ENCODE assay signal across 1 cellular context in genomic region chr11:76700177-76701100, GRCh38.
TF ChIP-seq lines count a peak whose summit lies in the region.

No MANE protein-coding gene starts in this region.

TF ChIP-seq in K562, 482 proteins besides CTCF, POLR2A, EP300 and RAD21 (continued from another document and continues in another):
- TF ChIP-seq, protein P1, sequence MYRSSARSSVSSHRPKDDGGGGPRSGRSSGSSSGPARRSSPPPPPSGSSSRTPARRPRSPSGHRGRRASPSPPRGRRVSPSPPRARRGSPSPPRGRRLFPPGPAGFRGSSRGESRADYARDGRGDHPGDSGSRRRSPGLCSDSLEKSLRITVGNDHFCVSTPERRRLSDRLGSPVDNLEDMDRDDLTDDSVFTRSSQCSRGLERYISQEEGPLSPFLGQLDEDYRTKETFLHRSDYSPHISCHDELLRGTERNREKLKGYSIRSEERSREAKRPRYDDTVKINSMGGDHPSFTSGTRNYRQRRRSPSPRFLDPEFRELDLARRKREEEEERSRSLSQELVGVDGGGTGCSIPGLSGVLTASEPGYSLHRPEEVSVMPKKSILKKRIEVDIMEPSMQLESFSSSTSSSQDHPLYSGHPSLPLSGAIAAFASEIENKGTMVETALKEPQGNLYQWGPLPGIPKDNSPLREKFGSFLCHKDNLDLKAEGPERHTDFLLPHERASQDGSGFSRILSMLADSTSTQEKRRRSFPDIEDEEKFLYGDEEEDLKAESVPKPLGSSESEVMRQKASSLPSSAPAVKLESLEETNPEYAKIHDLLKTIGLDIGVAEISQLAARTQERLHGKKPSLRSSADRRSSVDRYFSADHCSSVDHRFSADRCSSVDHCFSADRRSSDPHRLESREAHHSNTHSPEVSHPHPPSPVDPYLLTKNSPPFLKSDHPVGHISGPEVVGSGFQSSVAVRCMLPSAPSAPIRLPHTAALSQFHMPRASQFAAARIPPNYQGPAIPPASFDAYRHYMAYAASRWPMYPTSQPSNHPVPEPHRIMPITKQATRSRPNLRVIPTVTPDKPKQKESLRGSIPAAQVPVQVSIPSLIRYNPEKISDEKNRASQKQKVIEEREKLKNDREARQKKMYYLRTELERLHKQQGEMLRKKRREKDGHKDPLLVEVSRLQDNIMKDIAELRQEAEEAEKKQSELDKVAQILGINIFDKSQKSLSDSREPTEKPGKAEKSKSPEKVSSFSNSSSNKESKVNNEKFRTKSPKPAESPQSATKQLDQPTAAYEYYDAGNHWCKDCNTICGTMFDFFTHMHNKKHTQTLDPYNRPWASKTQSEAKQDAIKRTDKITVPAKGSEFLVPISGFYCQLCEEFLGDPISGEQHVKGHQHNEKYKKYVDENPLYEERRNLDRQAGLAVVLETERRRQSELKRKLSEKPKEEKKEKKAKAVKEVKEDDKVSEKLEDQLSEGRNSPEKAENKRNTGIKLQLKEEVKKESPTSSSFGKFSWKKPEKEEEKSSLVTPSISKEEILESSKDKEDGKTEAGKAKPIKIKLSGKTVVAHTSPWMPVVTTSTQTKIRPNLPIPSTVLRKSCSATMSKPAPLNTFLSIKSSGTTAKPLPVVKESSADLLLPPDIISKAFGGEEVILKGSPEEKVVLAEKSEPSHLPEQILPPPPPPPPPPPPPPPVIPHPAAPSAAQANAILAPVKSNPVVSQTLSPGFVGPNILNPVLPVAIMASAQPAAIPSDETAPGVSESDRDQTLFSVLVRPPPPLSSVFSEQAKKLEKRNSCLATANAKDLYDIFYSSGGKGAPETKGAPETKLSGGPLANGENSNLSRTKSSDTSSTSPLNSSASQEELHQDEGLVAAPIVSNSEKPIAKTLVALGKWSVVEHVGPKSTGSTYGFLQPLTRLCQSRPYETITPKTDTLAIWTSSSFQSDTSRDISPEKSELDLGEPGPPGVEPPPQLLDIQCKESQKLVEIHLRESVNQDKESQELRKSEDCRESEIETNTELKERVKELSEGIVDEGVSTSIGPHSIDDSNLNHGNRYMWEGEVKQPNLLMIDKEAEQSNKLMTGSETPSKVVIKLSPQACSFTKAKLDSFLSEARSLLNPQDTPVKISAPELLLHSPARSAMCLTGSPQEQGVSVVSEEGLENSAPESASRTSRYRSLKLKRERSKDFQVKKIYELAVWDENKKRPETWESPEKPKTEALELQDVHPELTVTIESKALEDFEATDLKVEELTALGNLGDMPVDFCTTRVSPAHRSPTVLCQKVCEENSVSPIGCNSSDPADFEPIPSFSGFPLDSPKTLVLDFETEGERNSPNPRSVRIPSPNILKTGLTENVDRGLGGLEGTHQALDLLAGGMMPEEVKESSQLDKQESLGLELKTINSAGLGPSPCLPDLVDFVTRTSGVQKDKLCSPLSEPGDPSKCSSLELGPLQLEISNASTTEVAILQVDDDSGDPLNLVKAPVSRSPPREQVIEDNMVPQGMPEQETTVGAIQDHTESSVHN (IDR thresholded peaks at IDR 0.05; ENCODE audit: borderline replicate concordance in 1 of 2, low read depth in 1 of 2), result peak in 1 of 2 experiments; percentile 73; a peak in 1 of 4 replicates
- TF ChIP-seq NFRKB (IDR thresholded peaks at IDR 0.05; ENCODE audit: low read depth) (no peak; the same call in 1 of the 2 replicates), PCBP2 (IDR thresholded peaks at IDR 0.05; ENCODE audit: low read depth, low read length, poor library complexity, severe bottlenecking) (no peak), RFX1 (IDR thresholded peaks at IDR 0.05) (no peak), GATAD2A (IDR thresholded peaks at IDR 0.05) (peak; percentile 68), ZNF384 (IDR thresholded peaks at IDR 0.05; ENCODE audit: low read depth, low read length) (no peak), HOXB6 (CRISPR knock-in tag; IDR thresholded peaks at IDR 0.05; ENCODE audit: borderline replicate concordance) (no peak), TARDBP (IDR thresholded peaks at IDR 0.05) (0 out of 2 replicates have a peak, but pooled peaks have one; percentile 30), ZNF24 (IDR thresholded peaks at IDR 0.05) (peak; percentile 48; the same call in 1 of the 2 replicates), SNIP1 (IDR thresholded peaks at IDR 0.05; ENCODE audit: low read depth) (0 out of 2 replicates have a peak, but pooled peaks have one; percentile 38), CBFA2T3 (IDR thresholded peaks at IDR 0.05) (peak; percentile 100), HMGN3 (IDR thresholded peaks at IDR 0.05; ENCODE audit: borderline replicate concordance, extremely low read depth, insufficient read length, low read depth, low read length) (peak; percentile 92), MYNN (IDR thresholded peaks at IDR 0.05) (peak; percentile 83), MYNN (CRISPR knock-in tag; IDR thresholded peaks at IDR 0.05) (no peak), HDGF (IDR thresholded peaks at IDR 0.05) (peak; percentile 91), FOSL1 (tag; conservative IDR thresholded peaks at IDR 0.05) (peak; percentile 100), HINFP (tag; conservative IDR thresholded peaks at IDR 0.05; ENCODE audit: low read depth) (0 out of 2 replicates have a peak, but pooled peaks have one; percentile 16), CREB3 (tag; conservative IDR thresholded peaks at IDR 0.05; ENCODE audit: low read depth) (peak; percentile 43; the same call in 1 of the 2 replicates), JUN (IDR thresholded peaks at IDR 0.05; ENCODE audit: borderline replicate concordance, low read depth, low read length) (peak; percentile 98), JUN (CRISPR knock-in tag; IDR thresholded peaks at IDR 0.05; ENCODE audit: borderline replicate concordance) (peak; percentile 80; the same call in 1 of the 2 replicates), CEBPB (tag; IDR thresholded peaks at IDR 0.05) (peak; percentile 27; the same call in 1 of the 2 replicates), FOXJ2 (tag; IDR thresholded peaks at IDR 0.05) (no peak), SMAD2 (IDR thresholded peaks at IDR 0.05; ENCODE audit: low read depth, low read length) (no peak), ZNF589 (CRISPR knock-in tag; IDR thresholded peaks at IDR 0.05; ENCODE audit: low read depth) (peak; percentile 93), MAZ (CRISPR knock-in tag; conservative IDR thresholded peaks at IDR 0.05 in 1 of 2, IDR thresholded peaks at IDR 0.05 in 1 of 2) (peak; percentile 68 to 71; a peak in 3 of 4 replicates), TAL1 (IDR thresholded peaks at IDR 0.05) (peak; percentile 99), NCOA2 (IDR thresholded peaks at IDR 0.05; ENCODE audit: partially characterized antibody in 2 of 2) (no peak), TRIM24 (IDR thresholded peaks at IDR 0.05) (peak; percentile 97 to 98), AFF4 (CRISPR knock-in tag; IDR thresholded peaks at IDR 0.05) (no peak)
- TF ChIP-seq, protein P2, sequence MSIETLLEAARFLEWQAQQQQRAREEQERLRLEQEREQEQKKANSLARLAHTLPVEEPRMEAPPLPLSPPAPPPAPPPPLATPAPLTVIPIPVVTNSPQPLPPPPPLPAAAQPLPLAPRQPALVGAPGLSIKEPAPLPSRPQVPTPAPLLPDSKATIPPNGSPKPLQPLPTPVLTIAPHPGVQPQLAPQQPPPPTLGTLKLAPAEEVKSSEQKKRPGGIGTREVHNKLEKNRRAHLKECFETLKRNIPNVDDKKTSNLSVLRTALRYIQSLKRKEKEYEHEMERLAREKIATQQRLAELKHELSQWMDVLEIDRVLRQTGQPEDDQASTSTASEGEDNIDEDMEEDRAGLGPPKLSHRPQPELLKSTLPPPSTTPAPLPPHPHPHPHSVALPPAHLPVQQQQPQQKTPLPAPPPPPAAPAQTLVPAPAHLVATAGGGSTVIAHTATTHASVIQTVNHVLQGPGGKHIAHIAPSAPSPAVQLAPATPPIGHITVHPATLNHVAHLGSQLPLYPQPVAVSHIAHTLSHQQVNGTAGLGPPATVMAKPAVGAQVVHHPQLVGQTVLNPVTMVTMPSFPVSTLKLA (conservative IDR thresholded peaks at IDR 0.05), result peak; percentile 15 to 79; a peak in 2 of 4 replicates
- TF ChIP-seq, protein P3, sequence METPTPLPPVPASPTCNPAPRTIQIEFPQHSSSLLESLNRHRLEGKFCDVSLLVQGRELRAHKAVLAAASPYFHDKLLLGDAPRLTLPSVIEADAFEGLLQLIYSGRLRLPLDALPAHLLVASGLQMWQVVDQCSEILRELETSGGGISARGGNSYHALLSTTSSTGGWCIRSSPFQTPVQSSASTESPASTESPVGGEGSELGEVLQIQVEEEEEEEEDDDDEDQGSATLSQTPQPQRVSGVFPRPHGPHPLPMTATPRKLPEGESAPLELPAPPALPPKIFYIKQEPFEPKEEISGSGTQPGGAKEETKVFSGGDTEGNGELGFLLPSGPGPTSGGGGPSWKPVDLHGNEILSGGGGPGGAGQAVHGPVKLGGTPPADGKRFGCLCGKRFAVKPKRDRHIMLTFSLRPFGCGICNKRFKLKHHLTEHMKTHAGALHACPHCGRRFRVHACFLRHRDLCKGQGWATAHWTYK (CRISPR knock-in tag; IDR thresholded peaks at IDR 0.05), result no peak
- TF ChIP-seq, protein P4, sequence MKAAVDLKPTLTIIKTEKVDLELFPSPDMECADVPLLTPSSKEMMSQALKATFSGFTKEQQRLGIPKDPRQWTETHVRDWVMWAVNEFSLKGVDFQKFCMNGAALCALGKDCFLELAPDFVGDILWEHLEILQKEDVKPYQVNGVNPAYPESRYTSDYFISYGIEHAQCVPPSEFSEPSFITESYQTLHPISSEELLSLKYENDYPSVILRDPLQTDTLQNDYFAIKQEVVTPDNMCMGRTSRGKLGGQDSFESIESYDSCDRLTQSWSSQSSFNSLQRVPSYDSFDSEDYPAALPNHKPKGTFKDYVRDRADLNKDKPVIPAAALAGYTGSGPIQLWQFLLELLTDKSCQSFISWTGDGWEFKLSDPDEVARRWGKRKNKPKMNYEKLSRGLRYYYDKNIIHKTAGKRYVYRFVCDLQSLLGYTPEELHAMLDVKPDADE (conservative IDR thresholded peaks at IDR 0.05; ENCODE audit: control insufficient read depth, low read depth, low read length), result 0 out of 2 replicates have a peak, but pooled peaks have one; percentile 59
- TF ChIP-seq, protein P5, sequence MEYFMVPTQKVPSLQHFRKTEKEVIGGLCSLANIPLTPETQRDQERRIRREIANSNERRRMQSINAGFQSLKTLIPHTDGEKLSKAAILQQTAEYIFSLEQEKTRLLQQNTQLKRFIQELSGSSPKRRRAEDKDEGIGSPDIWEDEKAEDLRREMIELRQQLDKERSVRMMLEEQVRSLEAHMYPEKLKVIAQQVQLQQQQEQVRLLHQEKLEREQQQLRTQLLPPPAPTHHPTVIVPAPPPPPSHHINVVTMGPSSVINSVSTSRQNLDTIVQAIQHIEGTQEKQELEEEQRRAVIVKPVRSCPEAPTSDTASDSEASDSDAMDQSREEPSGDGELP (CRISPR knock-in tag; IDR thresholded peaks at IDR 0.05; ENCODE audit: borderline replicate concordance), result peak; percentile 92
- TF ChIP-seq, protein P6, sequence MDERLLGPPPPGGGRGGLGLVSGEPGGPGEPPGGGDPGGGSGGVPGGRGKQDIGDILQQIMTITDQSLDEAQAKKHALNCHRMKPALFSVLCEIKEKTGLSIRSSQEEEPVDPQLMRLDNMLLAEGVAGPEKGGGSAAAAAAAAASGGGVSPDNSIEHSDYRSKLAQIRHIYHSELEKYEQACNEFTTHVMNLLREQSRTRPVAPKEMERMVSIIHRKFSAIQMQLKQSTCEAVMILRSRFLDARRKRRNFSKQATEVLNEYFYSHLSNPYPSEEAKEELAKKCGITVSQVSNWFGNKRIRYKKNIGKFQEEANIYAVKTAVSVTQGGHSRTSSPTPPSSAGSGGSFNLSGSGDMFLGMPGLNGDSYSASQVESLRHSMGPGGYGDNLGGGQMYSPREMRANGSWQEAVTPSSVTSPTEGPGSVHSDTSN (CRISPR knock-in tag; IDR thresholded peaks at IDR 0.05; ENCODE audit: low read depth), result no peak
- TF ChIP-seq, protein P6 (tag; conservative IDR thresholded peaks at IDR 0.05; ENCODE audit: low read depth), result peak; percentile 89
